In genomic region chr1:200877010-200877409, GRCh38 we compare ENCODE assay signal across 26 cellular contexts. TPM values are rescaled to one million over a fixed set of nuclear protein-coding genes. Genes with fewer than 3 reads are reported as not detected.
"Had no signal": no experiment of that assay in that cellular context is flagged by ENCODE, and none has a peak within 500 bp of the region (broad histone marks: within the 10 kb centered on the region; RNA-seq: fewer than 3 reads in every experiment).

No MANE protein-coding gene starts in this region.

- DNase-seq: cortex of kidney; dorsolateral prefrontal cortex; effector CD8-positive, alpha-beta T cell; gastrocnemius medialis; heart right ventricle; hypothalamus; islet precursor cell; mucosa of descending colon; nephron progenitor cell; posterior cingulate gyrus; stimulated activated CD4-positive, alpha-beta T cell treated with anti-CD3 and anti-CD28 coated beads, Interleukin-12 subunit alpha, Interleukin-12 subunit beta, amount 100 ng/mL, for 4 hours; stomach; substantia nigra; transverse colon had no signal

- H3K36me3 ChIP-seq: esophagus muscularis mucosa, gastrocnemius medialis, heart right ventricle, stomach, thoracic aorta, transverse colon had no signal

- H3K27ac ChIP-seq: dorsolateral prefrontal cortex, epithelial cell of prostate, esophagus muscularis mucosa, gastrocnemius medialis, heart right ventricle, skin epidermis, stomach, thoracic aorta, transverse colon had no signal

- H3K9me3 ChIP-seq: esophagus muscularis mucosa, gastrocnemius medialis, heart right ventricle, mucosa of descending colon, stomach, thoracic aorta, transverse colon had no signal

- H3K4me3 ChIP-seq: dorsolateral prefrontal cortex, esophagus muscularis mucosa, gastrocnemius medialis, heart right ventricle, mucosa of descending colon, skin epidermis, stomach, thoracic aorta, transverse colon had no signal

RNA-seq across cellular contexts. Expression of gene GPR25, which starts 4.2 kb away (rescaled TPM):
- total RNA-seq: esophagus muscularis mucosa, fibroblast of villous mesenchyme, heart right ventricle, left lobe of liver, lower leg skin, mucosa of descending colon, myocyte, omental fat pad, pulmonary artery endothelial cell, sciatic nerve, stomach, thoracic aorta, ureter had no signal
- polyA plus RNA-seq: heart right ventricle had no signal

RNA-seq across cellular contexts. Expression of gene INAVA, which starts 17.7 kb away (rescaled TPM):
- total RNA-seq: fibroblast of villous mesenchyme, pulmonary artery endothelial cell had no signal
